In the genomic region with DNA sequence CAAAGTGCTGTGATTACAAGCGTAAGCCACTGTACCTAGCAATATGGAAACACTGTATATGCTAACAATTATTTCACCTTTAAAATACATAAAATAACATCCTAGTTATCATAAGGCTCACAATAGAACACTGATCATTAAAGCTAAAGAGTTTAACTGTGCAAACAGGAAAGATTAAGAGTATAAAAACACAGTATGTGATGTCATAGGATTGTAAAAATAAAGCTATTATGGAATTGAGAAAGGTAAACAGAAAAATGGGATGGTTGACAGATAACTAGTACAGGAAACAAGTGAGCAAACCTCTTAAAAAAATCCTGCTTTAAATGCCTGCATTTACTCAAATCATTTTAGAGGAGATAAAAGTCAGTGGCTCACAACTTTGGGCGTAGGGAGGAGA, we compare ENCODE assay signal across 27 cellular contexts. TPM values are rescaled to one million over a fixed set of nuclear protein-coding genes. Genes with fewer than 3 reads are reported as not detected.
DNase-seq lines count a peak whose midpoint lies in the region; ATAC-seq and TF ChIP-seq lines count a peak whose summit lies in the region.
"Had no signal": no experiment of that assay in that cellular context is flagged by ENCODE, and none has a peak within 500 bp of the region (broad histone marks: within the 10 kb centered on the region; RNA-seq: fewer than 3 reads in every experiment).

No MANE protein-coding gene starts in this region.

- ATAC-seq in activated T-helper 17 cell treated with anti-CD3 and anti-CD28 coated beads, Interleukin-2, amount 50 U/mL, for 72 hours (replicated peaks), result no peak
- no peak for ATAC-seq in left cardiac atrium
- ATAC-seq: activated CD8-positive, alpha-beta memory T cell treated with anti-CD3 and anti-CD28 coated beads, Interleukin-2, amount 10 ng/mL, durations not matched to agents 7 days and 5 days; activated T-cell treated with anti-CD3 and anti-CD28 coated beads, Interleukin-2, amount 50 U/mL, for 4 hours had no signal

- no peak for TF ChIP-seq CTCF in LNCaP clone FGC (IDR thresholded peaks at IDR 0.05; ENCODE audit: control insufficient read depth, extremely low read depth, insufficient read depth)
- no peak for TF ChIP-seq CTCF in chondrocyte (IDR thresholded peaks at IDR 0.05)

- peaks cover 9% of the 10 kb centered on the region for H3K36me3 Mint-ChIP-seq in chondrocyte (ENCODE audit: low read depth)
- H3K36me3 Mint-ChIP-seq in activated T-helper 17 cell treated with anti-CD3 and anti-CD28 coated beads, Interleukin-2, amount 50 U/mL, for 72 hours (ENCODE audit: low read depth), result peaks cover 21% of the 10 kb centered on the region
- H3K36me3 Mint-ChIP-seq: activated naive CD8-positive, alpha-beta T cell treated with anti-CD3 and anti-CD28 coated beads, Interleukin-2, amount 10 ng/mL, durations not matched to agents 7 days and 5 days had no signal

- intact Hi-C loops in left cardiac atrium (cut with DNase I), result no loop called here

- peaks cover 4% of the 10 kb centered on the region for H3K4me1 Mint-ChIP-seq in chondrocyte (ENCODE audit: low read depth)
- H3K4me1 Mint-ChIP-seq in activated T-helper 17 cell treated with anti-CD3 and anti-CD28 coated beads, Interleukin-2, amount 50 U/mL, for 72 hours, result no peaks in the 10 kb centered on the region
- H3K4me1 Mint-ChIP-seq: activated CD8-positive, alpha-beta memory T cell treated with anti-CD3 and anti-CD28 coated beads, Interleukin-2, amount 10 ng/mL, durations not matched to agents 7 days and 5 days; activated naive CD8-positive, alpha-beta T cell treated with anti-CD3 and anti-CD28 coated beads, Interleukin-2, amount 10 ng/mL, durations not matched to agents 7 days and 5 days; nephron progenitor cell had no signal

- DNase-seq in LNCaP clone FGC (ENCODE audit: low read depth) (peak; percentile 85), NCI-H69 (lab: John Stamatoyannopoulos, UW) (peak; percentile 95), chondrocyte (ENCODE audit: low spot score) (no peak), GM19238 (ENCODE audit: insufficient read length, low spot score) (no peak), NOMO-1 treated with dmso at 0.1 percent for 144 hours (lab: John Stamatoyannopoulos, UW; ENCODE audit: unreplicated experiment) (no peak), left cardiac atrium (no peak)
- DNase-seq: activated CD4-positive, CD25-positive, alpha-beta regulatory T cell; activated CD8-positive, alpha-beta memory T cell treated with anti-CD3 and anti-CD28 coated beads, Interleukin-2, amount 10 ng/mL, durations not matched to agents 7 days and 5 days; activated gamma-delta T cell treated with Interleukin-2 at 50 U/mL for 16 hours; activated naive CD8-positive, alpha-beta T cell treated with anti-CD3 and anti-CD28 coated beads, Interleukin-2, amount 10 ng/mL, durations not matched to agents 7 days and 5 days; activated T-cell treated with anti-CD3 and anti-CD28 coated beads, Interleukin-2, amount 50 U/mL, for 4 hours; C1 segment of cervical spinal cord; GOT3; hippocampal formation; IMR-90; mammary epithelial cell; NCI-H1694 treated with DMSO at 0.1 percent for 48 hours; NCI-H2227 treated with DMSO at 0.1 percent for 48 hours; NCI-H82; nephron progenitor cell; SK-N-SH; stimulated activated CD4-positive, alpha-beta T cell treated with anti-CD3 and anti-CD28 coated beads, Interleukin-15, amount 100 ng/mL, for 24 hours; stimulated activated CD4-positive, alpha-beta T cell treated with anti-CD3 and anti-CD28 coated beads, Interleukin-4, amount 100 ng/mL, for 4 hours had no signal

- H3K4me3 ChIP-seq in LNCaP clone FGC (ENCODE audit: low read depth, low read length), result no peak overlapping the region
- H3K4me3 ChIP-seq: ascending aorta, cardiac muscle cell had no signal

- no peaks in the 10 kb centered on the region for H3K27me3 Mint-ChIP-seq in chondrocyte (ENCODE audit: low read depth)
- no peaks in the 10 kb centered on the region for H3K27me3 Mint-ChIP-seq in activated T-helper 17 cell treated with anti-CD3 and anti-CD28 coated beads, Interleukin-2, amount 50 U/mL, for 72 hours
- H3K27me3 Mint-ChIP-seq: activated CD8-positive, alpha-beta memory T cell treated with anti-CD3 and anti-CD28 coated beads, Interleukin-2, amount 10 ng/mL, durations not matched to agents 7 days and 5 days; activated naive CD8-positive, alpha-beta T cell treated with anti-CD3 and anti-CD28 coated beads, Interleukin-2, amount 10 ng/mL, durations not matched to agents 7 days and 5 days; type B pancreatic cell had no signal

- no peaks in the 10 kb centered on the region for H3K9me3 Mint-ChIP-seq in chondrocyte (ENCODE audit: low read depth)
- no peaks in the 10 kb centered on the region for H3K9me3 Mint-ChIP-seq in activated T-helper 17 cell treated with anti-CD3 and anti-CD28 coated beads, Interleukin-2, amount 50 U/mL, for 72 hours
- H3K9me3 Mint-ChIP-seq: activated naive CD8-positive, alpha-beta T cell treated with anti-CD3 and anti-CD28 coated beads, Interleukin-2, amount 10 ng/mL, durations not matched to agents 7 days and 5 days; activated T-cell treated with anti-CD3 and anti-CD28 coated beads, Interleukin-2, amount 50 U/mL, for 4 hours; type B pancreatic cell had no signal

- no peak overlapping the region for H3K4me3 Mint-ChIP-seq in chondrocyte (ENCODE audit: unreplicated experiment)
- H3K4me3 Mint-ChIP-seq in activated T-helper 17 cell treated with anti-CD3 and anti-CD28 coated beads, Interleukin-2, amount 50 U/mL, for 72 hours, result no peak overlapping the region
- H3K4me3 Mint-ChIP-seq: activated CD8-positive, alpha-beta memory T cell treated with anti-CD3 and anti-CD28 coated beads, Interleukin-2, amount 10 ng/mL, durations not matched to agents 7 days and 5 days; activated naive CD8-positive, alpha-beta T cell treated with anti-CD3 and anti-CD28 coated beads, Interleukin-2, amount 10 ng/mL, durations not matched to agents 7 days and 5 days; activated T-cell treated with anti-CD3 and anti-CD28 coated beads, Interleukin-2, amount 50 U/mL, for 4 hours; nephron progenitor cell; type B pancreatic cell had no signal

- peak overlapping the region; percentile 12 for H3K27ac Mint-ChIP-seq in chondrocyte (ENCODE audit: unreplicated experiment)
- no peak overlapping the region for H3K27ac Mint-ChIP-seq in activated T-helper 17 cell treated with anti-CD3 and anti-CD28 coated beads, Interleukin-2, amount 50 U/mL, for 72 hours
- H3K27ac Mint-ChIP-seq: activated CD8-positive, alpha-beta memory T cell treated with anti-CD3 and anti-CD28 coated beads, Interleukin-2, amount 10 ng/mL, durations not matched to agents 7 days and 5 days; activated naive CD8-positive, alpha-beta T cell treated with anti-CD3 and anti-CD28 coated beads, Interleukin-2, amount 10 ng/mL, durations not matched to agents 7 days and 5 days; nephron progenitor cell; type B pancreatic cell had no signal

RNA-seq across cellular contexts. Expression of a gene that starts 10.8 kb away (rescaled TPM):
- total RNA-seq in chondrocyte (33.9 to 45.4 TPM (median 34.0 TPM) in 3 replicates), left cardiac atrium (10 to 100 TPM; 21.9 to 28.5 TPM)
- total RNA-seq in activated T-helper 17 cell treated with anti-CD3 and anti-CD28 coated beads, Interleukin-2, amount 50 U/mL, for 72 hours, result 10 to 100 TPM; 33.7 to 48.8 TPM

RNA-seq across cellular contexts. Expression of a gene that starts 48.3 kb away (rescaled TPM):
- total RNA-seq in chondrocyte, result 23.7 to 28.3 TPM (median 25.3 TPM) in 3 replicates
- 10 to 100 TPM; 11.3 to 12.1 TPM for total RNA-seq in activated T-helper 17 cell treated with anti-CD3 and anti-CD28 coated beads, Interleukin-2, amount 50 U/mL, for 72 hours
- total RNA-seq in left cardiac atrium, result 10 to 100 TPM; 17.9 to 20.9 TPM

Comparison
In these comparisons a context has a peak if more than half of its experiments do, and no peak if none do; other contexts are left out.
1. DNase-seq: peak in LNCaP clone FGC (single experiment) and NCI-H69 (single experiment); none in chondrocyte (single experiment), GM19238 (single experiment), NOMO-1 treated with dmso at 0.1 percent for 144 hours (single experiment) and left cardiac atrium (single experiment).